ENCODE assay signal across 8 cellular contexts in the genomic region with DNA sequence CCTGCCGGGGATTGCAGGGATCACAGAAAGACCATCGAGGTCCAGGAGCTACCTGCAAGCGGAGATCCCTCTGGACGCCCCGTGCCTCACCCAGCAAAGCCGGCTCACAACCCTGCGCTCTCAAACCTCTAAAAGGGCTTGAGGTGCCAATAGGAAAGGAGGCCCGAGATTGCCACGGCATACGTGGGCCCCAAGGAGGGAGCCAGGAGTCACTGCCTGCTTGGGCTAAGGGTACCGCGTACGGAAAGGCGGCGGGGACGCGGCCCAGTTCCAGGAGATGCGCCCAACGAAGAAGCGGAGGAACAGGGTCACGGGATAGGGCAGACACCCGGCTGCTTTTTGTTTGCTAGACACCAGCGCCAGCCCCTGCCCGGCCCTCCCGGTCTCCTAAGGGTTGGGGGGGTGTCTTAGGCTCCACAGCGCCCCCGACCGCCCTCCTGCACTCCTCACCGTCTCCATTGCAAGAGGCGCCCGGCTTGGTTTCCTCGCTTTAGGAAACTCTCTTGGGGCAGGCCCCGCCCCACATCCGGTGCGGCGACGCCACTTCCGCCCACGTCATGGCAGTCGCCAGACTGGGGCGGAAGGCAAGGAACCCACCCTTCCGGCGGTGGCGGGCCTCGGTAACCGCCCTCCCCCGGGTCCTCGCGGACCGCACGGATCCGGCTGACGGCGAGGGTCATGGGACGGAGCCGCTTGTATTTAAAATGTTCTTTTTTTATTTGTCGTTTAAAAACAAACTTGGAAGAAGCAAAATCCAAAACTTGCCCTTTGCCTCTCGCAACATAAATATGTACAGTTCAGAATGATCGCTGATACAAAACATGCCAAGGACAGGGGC. TPM values are rescaled to one million over a fixed set of nuclear protein-coding genes. Genes with fewer than 3 reads are reported as not detected.
A peak's percentile ranks its signal among the peaks of the same experiment; 100 is the strongest.
DNase-seq lines count a peak whose midpoint lies in the region; ATAC-seq and TF ChIP-seq lines count a peak whose summit lies in the region.

A gene (minus strand): TSS at position 495 of the 838 bp plus-strand sequence. CDS start 36 bp downstream, at position 459.

- H3K4me3 ChIP-seq in coronary artery: peak within 1 kb of the TSS; percentile 82

- H3K36me3 Mint-ChIP-seq in activated CD4-positive, alpha-beta T cell treated with anti-CD3 and anti-CD28 coated beads, Interleukin-2, amount 10 ng/mL, durations not matched to agents 24 days and 14 days (ENCODE audit: low read depth): peaks cover 45% of the 10 kb centered on the region

- intact Hi-C loops in activated CD4-positive, alpha-beta T cell treated with anti-CD3 and anti-CD28 coated beads, Interleukin-2, amount 10 ng/mL, durations not matched to agents 24 days and 14 days (cut with micrococcal nuclease): loop anchor here (1.0 kb wide), 3 partner anchors 19 to 113 kb away; a partner anchor contains a TSS

- H3K4me3 Mint-ChIP-seq in activated CD4-positive, alpha-beta T cell treated with anti-CD3 and anti-CD28 coated beads, Interleukin-2, amount 10 ng/mL, durations not matched to agents 24 days and 14 days: peak within 1 kb of the TSS; percentile 90

- H3K9me3 Mint-ChIP-seq in activated CD4-positive, alpha-beta T cell treated with anti-CD3 and anti-CD28 coated beads, Interleukin-2, amount 10 ng/mL, durations not matched to agents 24 days and 14 days: no peaks in the 10 kb centered on the region

- no peaks in the 10 kb centered on the region for H3K27me3 Mint-ChIP-seq in activated CD4-positive, alpha-beta T cell treated with anti-CD3 and anti-CD28 coated beads, Interleukin-2, amount 10 ng/mL, durations not matched to agents 24 days and 14 days

- H3K27ac ChIP-seq in C4-2B: peak within 1 kb of the TSS; percentile 86
- peak within 1 kb of the TSS; percentile 90 to 94 for H3K27ac ChIP-seq in coronary artery

- peaks cover 25% of the 10 kb centered on the region for H3K4me1 Mint-ChIP-seq in activated CD4-positive, alpha-beta T cell treated with anti-CD3 and anti-CD28 coated beads, Interleukin-2, amount 10 ng/mL, durations not matched to agents 24 days and 14 days

- DNase-seq in NCI-H526 treated with DMSO at 0.1 percent for 48 hours (lab: John Stamatoyannopoulos, UW) (peak; percentile 87), coronary artery (ENCODE audit: low spot score) (peak; percentile 97), left kidney (ENCODE audit: low read depth, low spot score) (peak; percentile 99)
- DNase-seq in activated CD4-positive, alpha-beta T cell treated with anti-CD3 and anti-CD28 coated beads, Interleukin-2, amount 10 ng/mL, durations not matched to agents 24 days and 14 days: peak; percentile 99
- peak; percentile 94 to 95 for DNase-seq in stimulated activated CD4-positive, alpha-beta T cell treated with anti-CD3 and anti-CD28 coated beads, Interleukin-2, amount 100 ng/mL, for 24 hours

- ATAC-seq in GM19328 (IDR thresholded peaks at IDR 0.05; ENCODE audit: unreplicated experiment) (peak; percentile 85), HG03520 (IDR thresholded peaks at IDR 0.05; ENCODE audit: unreplicated experiment) (peak; percentile 87)

- H3K27ac Mint-ChIP-seq in activated CD4-positive, alpha-beta T cell treated with anti-CD3 and anti-CD28 coated beads, Interleukin-2, amount 10 ng/mL, durations not matched to agents 24 days and 14 days: peak within 1 kb of the TSS; percentile 91

- TF ChIP-seq CTCF in C4-2B (conservative IDR thresholded peaks at IDR 0.05) (peak; percentile 72), coronary artery (IDR thresholded peaks at IDR 0.05) (peak; percentile 24)

RNA-seq across cellular contexts. Expression of the gene that starts here (rescaled TPM):
- total RNA-seq in activated CD4-positive, alpha-beta T cell treated with anti-CD3 and anti-CD28 coated beads, Interleukin-2, amount 10 ng/mL, durations not matched to agents 24 days and 14 days: 75.3 and 89.8 TPM in 2 replicates

Comparison
In these comparisons a context has a peak if more than half of its experiments do, and no peak if none do; other contexts are left out.
1. Peak in every context shown above with its lines: DNase-seq, ATAC-seq, H3K4me3 ChIP-seq and H3K27ac ChIP-seq.